Comparison of ENCODE assay signal across 18 cellular contexts in genomic region chr9:80097476-80097875, GRCh38.
A peak's percentile ranks its signal among the peaks of the same experiment; 100 is the strongest.
DNase-seq lines count a peak whose midpoint lies in the region; ATAC-seq, FAIRE-seq and TF ChIP-seq lines count a peak whose summit lies in the region.
"Had no signal": no experiment of that assay in that cellular context is flagged by ENCODE, and none has a peak within 500 bp of the region (broad histone marks: within the 10 kb centered on the region; RNA-seq: fewer than 3 reads in every experiment).

No MANE protein-coding gene starts in this region.

- H3K27me3 ChIP-seq in Karpas-422 (ENCODE audit: low read length) (no peaks in the 10 kb centered on the region), H1 (replicated peaks in 1 of 4; ENCODE audit: control insufficient read depth in 3 of 4, extremely low read depth in 1 of 4, insufficient read depth in 3 of 4, low read length in 3 of 4) (no peaks in the 10 kb centered on the region), testis (no peaks in the 10 kb centered on the region)

- no peak overlapping the region for H3K4me2 ChIP-seq in Karpas-422 (ENCODE audit: low read depth, low read length, poor library complexity, severe bottlenecking)
- H3K4me2 ChIP-seq in H1 (ENCODE audit: insufficient read depth in 1 of 2, low read depth in 2 of 2, low read length in 2 of 2): no peak overlapping the region
- H3K4me2 ChIP-seq: GM23338 had no signal

- CTCF ChIA-PET in H1 (lab: Charles Lee; ENCODE audit: partially characterized antibody) (no interaction called here), RWPE1 (lab: Yijun Ruan, JAX) (no interaction called here)

- H3K27ac ChIP-seq in Karpas-422 (ENCODE audit: low read length) (no peak overlapping the region), H1 (ENCODE audit: low read depth, low read length) (no peak overlapping the region), testis (no peak overlapping the region), RWPE1 (no peak overlapping the region)

- no peaks in the 10 kb centered on the region for H3K9me3 Mint-ChIP-seq in stimulated activated memory B cell treated with anti-CD40 and anti-IgM and Interleukin-4, amounts not matched to agents 10 μg/mL and 1 μg/mL and 100 μg/mL, for 72 hours
- H3K9me3 Mint-ChIP-seq: GM23338 had no signal

- no peak for TF ChIP-seq EP300 in H1 (IDR thresholded peaks at IDR 0.05; ENCODE audit: borderline replicate concordance in 1 of 2, low read depth in 2 of 2, low read length in 2 of 2)

- no peak overlapping the region for H3K14ac ChIP-seq in H1 (ENCODE audit: insufficient read length)

- no peak for ATAC-seq in stimulated activated memory B cell treated with anti-CD40 and anti-IgM and Interleukin-4, amounts not matched to agents 10 μg/mL and 1 μg/mL and 100 μg/mL, for 72 hours
- no peak for ATAC-seq in HG02610 (IDR thresholded peaks at IDR 0.05; ENCODE audit: unreplicated experiment)
- ATAC-seq: GM23338 had no signal

- H2BK15ac ChIP-seq in H1 (ENCODE audit: low read length): no peak overlapping the region

- H3K23ac ChIP-seq in H1 (ENCODE audit: insufficient read length): no peak overlapping the region

- H3K4me3 ChIP-seq in Karpas-422 (ENCODE audit: low read length) (no peak overlapping the region), H1 (ENCODE audit: extremely low read depth in 1 of 4, insufficient read depth in 2 of 4, low read depth in 3 of 4, low read length in 4 of 4) (no peak overlapping the region), testis (no peak overlapping the region)
- H3K4me3 ChIP-seq: GM23338 had no signal

- TF ChIP-seq CTCF in H1 (IDR thresholded peaks at IDR 0.05; ENCODE audit: control extremely low read depth in 1 of 3, insufficient read depth in 1 of 3, low read depth in 1 of 3, low read length in 3 of 3): no peak
- TF ChIP-seq CTCF in testis (IDR thresholded peaks at IDR 0.05): no peak
- TF ChIP-seq CTCF in RWPE1 (conservative IDR thresholded peaks at IDR 0.05; ENCODE audit: low read depth): no peak

- H3K4me1 ChIP-seq in Karpas-422 (ENCODE audit: low read length) (no peaks in the 10 kb centered on the region), H1 (replicated peaks in 1 of 4; ENCODE audit: control insufficient read depth in 3 of 4, insufficient read depth in 4 of 4, low read length in 3 of 4) (no peaks in the 10 kb centered on the region), testis (no peaks in the 10 kb centered on the region)

- POLR2A ChIA-PET in H1 (lab: Charles Lee; ENCODE audit: partially characterized antibody) (interaction anchor here (1.0 kb wide), 1 partner anchor 526 kb away, joined by 3 read pairs; the partner anchor contains the start of gene TLE4), RWPE1 (lab: Yijun Ruan, JAX; ENCODE audit: low non-redundant PET) (no interaction called here)

- no peak overlapping the region for H3K18ac ChIP-seq in H1 (ENCODE audit: extremely low read depth, low read length)

- no peaks in the 10 kb centered on the region for H3K79me2 ChIP-seq in Karpas-422 (ENCODE audit: low read length)
- no peaks in the 10 kb centered on the region for H3K79me2 ChIP-seq in H1 (ENCODE audit: control insufficient read depth in 1 of 2, insufficient read depth in 2 of 2, low read length in 2 of 2)

- H4K20me1 ChIP-seq in Karpas-422 (ENCODE audit: insufficient read depth, low read depth, low read length): no peaks in the 10 kb centered on the region
- no peaks in the 10 kb centered on the region for H4K20me1 ChIP-seq in H1 (replicated peaks in 1 of 2; ENCODE audit: control insufficient read depth in 1 of 2, insufficient read depth in 2 of 2, low read length in 2 of 2)

- no peak overlapping the region for H2BK12ac ChIP-seq in H1 (ENCODE audit: low read depth, low read length)

- H3K79me1 ChIP-seq in H1 (ENCODE audit: low read depth, low read length): no peaks in the 10 kb centered on the region

- H3K9me3 ChIP-seq in Karpas-422 (ENCODE audit: low read length) (no peaks in the 10 kb centered on the region), H1 (ENCODE audit: insufficient read depth in 2 of 2, low read depth in 1 of 2, low read length in 1 of 2) (no peaks in the 10 kb centered on the region), testis (no peaks in the 10 kb centered on the region)

- no peak overlapping the region for H3K4me3 Mint-ChIP-seq in stimulated activated memory B cell treated with anti-CD40 and anti-IgM and Interleukin-4, amounts not matched to agents 10 μg/mL and 1 μg/mL and 100 μg/mL, for 72 hours
- H3K4me3 Mint-ChIP-seq: CD4-positive, alpha-beta memory T cell; GM23338 had no signal

- TF ChIP-seq RAD21 in H1 (IDR thresholded peaks at IDR 0.05 in 1 of 2, conservative IDR thresholded peaks at IDR 0.05 in 1 of 2; ENCODE audit: low read depth in 2 of 2, low read length in 2 of 2): no peak

- TF ChIP-seq POLR2A in H1 (IDR thresholded peaks at IDR 0.05; ENCODE audit: control extremely low read depth in 1 of 2, low read depth in 2 of 2, low read length in 2 of 2) (no peak), testis (IDR thresholded peaks at IDR 0.05) (no peak)

- no peak for FAIRE-seq in H1 (lab: Jason Lieb, UNC)
- FAIRE-seq: GM12891, GM18507 had no signal

- H3K23me2 ChIP-seq in H1 (ENCODE audit: low read depth, low read length): no peaks in the 10 kb centered on the region

- no peaks in the 10 kb centered on the region for H3K9me2 ChIP-seq in Karpas-422 (replicated peaks; ENCODE audit: insufficient read depth, low read length)

- H3K36me3 ChIP-seq in Karpas-422 (ENCODE audit: insufficient read depth, low read length) (no peaks in the 10 kb centered on the region), H1 (ENCODE audit: control insufficient read depth in 2 of 4, insufficient read depth in 4 of 4, low read length in 3 of 4) (no peaks in the 10 kb centered on the region), testis (ENCODE audit: low read depth, missing control alignments) (no peaks in the 10 kb centered on the region)

- peak overlapping the region; percentile 5 for H3K27ac Mint-ChIP-seq in stimulated activated memory B cell treated with anti-CD40 and anti-IgM and Interleukin-4, amounts not matched to agents 10 μg/mL and 1 μg/mL and 100 μg/mL, for 72 hours
- H3K27ac Mint-ChIP-seq: CD4-positive, alpha-beta memory T cell; GM23338 had no signal

- no peak overlapping the region for H4K91ac ChIP-seq in H1 (replicated peaks; ENCODE audit: insufficient read length, low read length)

- H3K56ac ChIP-seq in H1 (replicated peaks; ENCODE audit: insufficient read length, low read depth, low read length): no peak overlapping the region

- H2BK5ac ChIP-seq in H1 (ENCODE audit: low read depth, low read length): no peak overlapping the region

- H2AFZ ChIP-seq in Karpas-422 (ENCODE audit: low read length) (no peak overlapping the region), H1 (ENCODE audit: low read length) (peak overlapping the region; percentile 35; the same call in 1 of the 2 replicates)
- H2AFZ ChIP-seq: GM23338 had no signal

- peaks cover 5% of the 10 kb centered on the region for H3K36me3 Mint-ChIP-seq in stimulated activated memory B cell treated with anti-CD40 and anti-IgM and Interleukin-4, amounts not matched to agents 10 μg/mL and 1 μg/mL and 100 μg/mL, for 72 hours
- H3K36me3 Mint-ChIP-seq: CD4-positive, alpha-beta memory T cell had no signal

- H4K8ac ChIP-seq in H1 (ENCODE audit: extremely low read depth, insufficient read depth, low read length): no peak overlapping the region

- H2BK20ac ChIP-seq in H1 (ENCODE audit: low read length): no peak overlapping the region

- intact Hi-C loops in testis (cut with DNase I; ENCODE audit: low total_unique reads): no loop called here

- H3K27me3 Mint-ChIP-seq in stimulated activated memory B cell treated with anti-CD40 and anti-IgM and Interleukin-4, amounts not matched to agents 10 μg/mL and 1 μg/mL and 100 μg/mL, for 72 hours: no peaks in the 10 kb centered on the region

- no peak overlapping the region for H3K9ac ChIP-seq in Karpas-422 (ENCODE audit: low read length)
- no peak overlapping the region for H3K9ac ChIP-seq in H1 (replicated peaks in 1 of 4; ENCODE audit: extremely low read depth in 1 of 4, low read depth in 3 of 4, low read length in 3 of 4)

- 93% methylated on average over 4 of the region's 4 CpGs; no CpG with 5 or more reads in 1 of the 2 experiments for WGBS in H1 (ENCODE audit: extremely low coverage in 1 of 2, insufficient coverage in 1 of 2, insufficient read length in 1 of 2, insufficient replicate concordance in 2 of 2, low coverage in 1 of 2, low lambda C conversion rate in 2 of 2, missing lambda C conversion rate in 1 of 2), 2 experiments
- WGBS in testis, 2 donors: 89 to 99% methylated on average over 4 of the region's 4 CpGs

- H4K5ac ChIP-seq in H1 (ENCODE audit: insufficient read length, low read depth, low read length): no peak overlapping the region

- H3K4me1 Mint-ChIP-seq in stimulated activated memory B cell treated with anti-CD40 and anti-IgM and Interleukin-4, amounts not matched to agents 10 μg/mL and 1 μg/mL and 100 μg/mL, for 72 hours: peaks cover 34% of the 10 kb centered on the region
- H3K4me1 Mint-ChIP-seq: CD4-positive, alpha-beta memory T cell; GM23338 had no signal

- H2BK120ac ChIP-seq in H1 (replicated peaks; ENCODE audit: low read depth, low read length): no peak overlapping the region

- no peak overlapping the region for H2AK5ac ChIP-seq in H1 (ENCODE audit: low read depth, low read length)

- DNase-seq in Karpas-422: peak; percentile 27
- no peak for DNase-seq in H1 (ENCODE audit: low read depth in 1 of 2, low spot score in 2 of 2)
- no peak for DNase-seq in testis
- no peak for DNase-seq in RWPE1 (ENCODE audit: low spot score)
- DNase-seq: C1 segment of cervical spinal cord; Calu3; CD4-positive, alpha-beta memory T cell; COR-L47; DMS53; DMS79 treated with DMSO at 0.1 percent for 48 hours; GF-D8; H7; HCEC 1CT had no signal

- no peak overlapping the region for H3K4ac ChIP-seq in H1 (replicated peaks; ENCODE audit: insufficient read length, low read depth, low read length)

TF ChIP-seq in H1, 55 proteins besides CTCF, POLR2A, EP300 and RAD21:
- TF ChIP-seq NRF1 (IDR thresholded peaks at IDR 0.05; ENCODE audit: low read depth, low read length) (no peak), SIRT6 (IDR thresholded peaks at IDR 0.05; ENCODE audit: low read length) (no peak), HDAC2 (IDR thresholded peaks at IDR 0.05; ENCODE audit: borderline replicate concordance in 1 of 2, low read depth in 2 of 2, low read length in 2 of 2) (no peak), YY1 (IDR thresholded peaks at IDR 0.05; ENCODE audit: low read depth, low read length) (no peak), POLR2AphosphoS5 (IDR thresholded peaks at IDR 0.05; ENCODE audit: low read depth, low read length) (no peak)
